ENCODE assay signal across 8 cellular contexts in the genomic region with DNA sequence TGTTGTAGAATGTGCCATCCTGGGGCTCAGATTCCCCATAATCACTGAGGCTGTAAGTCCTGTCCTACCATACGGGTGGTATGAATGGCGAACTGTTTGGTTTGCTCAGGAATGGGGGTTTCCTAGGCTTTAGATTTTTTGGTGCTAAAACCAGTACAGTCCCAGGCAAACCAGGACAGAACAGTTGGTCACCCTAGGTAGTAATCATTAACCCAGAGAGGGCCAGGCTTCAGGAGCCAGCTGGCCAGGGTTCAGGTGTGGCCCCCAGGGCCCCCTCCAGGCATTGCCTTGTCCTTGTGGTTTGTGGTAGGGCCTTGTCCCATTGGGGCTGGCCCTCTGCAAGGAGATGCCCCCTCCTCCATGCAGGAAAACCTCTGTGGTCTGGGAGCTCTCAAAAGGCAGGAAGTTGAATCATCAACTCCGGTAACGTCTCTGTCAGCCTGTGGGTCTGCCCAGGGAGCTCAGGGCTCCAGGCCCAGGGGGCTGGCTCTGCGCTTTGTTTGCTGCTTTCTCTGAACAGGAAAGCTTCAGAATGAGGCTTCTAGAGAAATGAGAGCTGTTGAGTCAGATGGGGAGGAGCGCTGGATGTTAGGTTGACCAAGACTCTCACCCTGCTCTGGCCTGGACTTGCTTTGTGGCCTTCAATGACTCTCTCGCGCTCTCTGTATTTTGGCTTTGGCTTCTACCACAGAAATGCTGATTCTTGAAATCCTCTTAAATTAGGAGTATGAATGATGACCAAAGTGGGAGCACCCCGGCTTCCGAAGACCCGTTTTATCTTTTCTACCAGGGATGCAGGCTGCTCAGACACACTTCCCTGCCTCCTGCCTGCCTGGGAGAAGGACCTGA.
A peak's percentile ranks its signal among the peaks of the same experiment; 100 is the strongest.
DNase-seq lines count a peak whose midpoint lies in the region; ATAC-seq and FAIRE-seq lines count a peak whose summit lies in the region.

No MANE protein-coding gene starts in this region.

- in situ Hi-C loops in ACHN (cut with HindIII; ENCODE audit: low pct_ligation_motif_present, low pct_unique_long_range_greater_than_20kb, low sequenced_read_pairs), result no loop called here

- DNase-seq in ACHN (peak; percentile 97), GM19239 (ENCODE audit: insufficient read length, low spot score) (peak; percentile 36), T-helper 1 cell (peak in 3 of 5 donors; percentile 7 to 88 (median 15)), iris pigment epithelial cell (ENCODE audit: low read depth) (peak; percentile 99)
- DNase-seq in stimulated activated CD4-positive, alpha-beta T cell treated with anti-CD3 and anti-CD28 coated beads, Interleukin-2, amount 100 ng/mL, for 24 hours, result peak; percentile 64 to 76

- peak; percentile 92 for FAIRE-seq in GM19239 (lab: Jason Lieb, UNC)

- H3K27ac ChIP-seq in angular gyrus (ENCODE audit: low read depth, low read length), result peak overlapping the region; percentile 47

- peak; percentile 83 for ATAC-seq in HG03460 (IDR thresholded peaks at IDR 0.05; ENCODE audit: unreplicated experiment)
- no peak for ATAC-seq in GM18519 (IDR thresholded peaks at IDR 0.05; ENCODE audit: low FRiP score, unreplicated experiment)

Comparison
In these comparisons a context has a peak if more than half of its experiments do, and no peak if none do; other contexts are left out.
1. DNase-seq: peak in every context shown above with its lines; median percentile 99 in iris pigment epithelial cell; 97 in ACHN; 70 in stimulated activated CD4-positive, alpha-beta T cell treated with anti-CD3 and anti-CD28 coated beads, Interleukin-2, amount 100 ng/mL, for 24 hours; 36 in GM19239; 15 in T-helper 1 cell.